In the genomic region with DNA sequence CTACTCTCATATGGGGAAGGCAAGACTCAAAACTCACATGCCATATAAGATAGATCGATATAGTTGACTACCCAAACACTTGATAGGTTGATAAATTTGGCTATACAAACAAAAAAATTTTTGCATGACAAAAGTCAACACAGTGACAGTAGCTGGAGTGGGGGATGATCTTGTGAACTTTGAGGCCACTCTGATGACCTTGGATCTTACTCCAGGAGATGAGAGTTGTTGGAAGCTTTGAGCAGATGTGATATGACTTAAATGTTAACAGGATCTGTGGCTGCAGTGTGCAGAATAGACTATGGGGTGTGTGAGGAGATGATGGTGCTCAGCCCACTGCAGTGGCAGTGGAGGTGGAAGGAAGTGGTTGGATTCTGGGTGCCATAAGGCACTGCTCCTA, we compare ENCODE assay signal across 10 cellular contexts.
"Had no signal": no experiment of that assay in that cellular context is flagged by ENCODE, and none has a peak within 500 bp of the region (broad histone marks: within the 10 kb centered on the region; RNA-seq: fewer than 3 reads in every experiment).

No MANE protein-coding gene starts in this region.

- ATAC-seq: K562 had no signal

- DNase-seq: GM23248, GOT3, H9, HCEC 1CT, IMR-90, Kasumi-1, KG1 had no signal

- FAIRE-seq: H54, HTR-8/SVneo, K562 had no signal

- H3K4me3 ChIP-seq: GM23248, K562 had no signal

- H2AFZ ChIP-seq: GM23248 had no signal

- H3K27ac ChIP-seq: GM23248 had no signal

- H3K9ac ChIP-seq: GM23248 had no signal
